Comparison of ENCODE assay signal across 23 cellular contexts in the genomic region with DNA sequence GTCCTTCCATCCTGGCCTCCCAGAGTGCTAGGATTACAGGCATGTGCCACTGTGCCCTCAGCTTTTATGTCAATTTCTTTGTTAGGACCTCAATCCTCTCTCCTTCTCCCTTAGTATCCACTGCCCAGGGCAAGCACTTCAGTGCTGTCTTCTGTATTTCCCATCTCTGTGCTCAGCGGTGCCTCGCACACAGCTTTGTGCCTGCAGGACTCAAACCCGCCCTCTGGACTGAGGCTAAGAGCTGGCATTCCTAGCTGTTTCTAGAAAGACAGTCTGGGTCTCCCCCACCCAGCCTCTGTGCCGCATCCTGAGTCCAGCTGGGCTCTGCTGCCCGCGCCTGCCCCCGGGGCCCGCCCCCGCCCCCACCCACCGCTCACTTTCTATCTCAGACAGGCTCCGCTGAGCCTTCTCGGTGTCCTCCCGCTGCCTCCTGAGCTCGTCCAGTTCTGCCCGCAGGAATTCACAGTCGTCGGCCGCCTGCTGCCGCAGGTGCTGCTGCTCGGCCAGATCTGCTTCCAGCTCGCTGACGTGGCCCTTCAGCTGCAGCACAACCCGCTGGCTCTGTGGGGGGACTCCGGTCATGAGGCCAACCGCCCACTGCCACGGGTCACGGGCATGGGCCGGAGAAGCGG.
DNase-seq lines count a peak whose midpoint lies in the region; ATAC-seq and TF ChIP-seq lines count a peak whose summit lies in the region.
"Had no signal": no experiment of that assay in that cellular context is flagged by ENCODE, and none has a peak within 500 bp of the region (broad histone marks: within the 10 kb centered on the region; RNA-seq: fewer than 3 reads in every experiment).

No MANE protein-coding gene starts in this region.

- H3K4me3 Mint-ChIP-seq in memory B cell: no peak overlapping the region
- H3K4me3 Mint-ChIP-seq: activated B cell treated with CpG ODN at 0.5 μM for 24 hours; activated naive CD8-positive, alpha-beta T cell treated with anti-CD3 and anti-CD28 coated beads, Interleukin-2, amount 10 ng/mL, durations not matched to agents 7 days and 5 days; T-helper 2 cell treated with Interferon-gamma antibody and Interleukin-4, amounts not matched to agents 5 μg/mL and 100 μg/mL, for 36 hours had no signal

- peaks cover 4% of the 10 kb centered on the region for H3K9me3 Mint-ChIP-seq in memory B cell

- no peak overlapping the region for H2AFZ ChIP-seq in PC-3 (ENCODE audit: low read length)

- no peaks in the 10 kb centered on the region for H3K36me3 ChIP-seq in PC-3 (ENCODE audit: low read depth, low read length)

- H3K27me3 ChIP-seq in PC-3 (ENCODE audit: low read length): no peaks in the 10 kb centered on the region

- peaks cover 24% of the 10 kb centered on the region for H3K36me3 Mint-ChIP-seq in memory B cell

- BruUV-seq in PC-3 (replicated peaks; lab: Mats Ljungman, UMichigan): no TSS peak

- no peak overlapping the region for H3K27ac ChIP-seq in PC-3 (ENCODE audit: low read length)
- H3K27ac ChIP-seq: coronary artery, psoas muscle, SK-N-MC, thoracic aorta had no signal

- H3K4me3 ChIP-seq in astrocyte of the spinal cord (ENCODE audit: low read depth, low read length) (no peak overlapping the region), PC-3 (ENCODE audit: low read length) (no peak overlapping the region)
- H3K4me3 ChIP-seq: coronary artery, psoas muscle, SK-N-MC, thoracic aorta had no signal

- TF ChIP-seq CTCF in astrocyte of the spinal cord (IDR thresholded peaks at IDR 0.05; ENCODE audit: low read depth, low read length) (no peak), PC-3 (conservative IDR thresholded peaks at IDR 0.05; ENCODE audit: low read depth, low read length) (no peak)

- no peaks in the 10 kb centered on the region for H3K9me3 ChIP-seq in PC-3 (ENCODE audit: low read length)
- H3K9me3 ChIP-seq: psoas muscle, thoracic aorta had no signal

- H3K27ac Mint-ChIP-seq in memory B cell: peak overlapping the region; percentile 26
- H3K27ac Mint-ChIP-seq: activated B cell treated with CpG ODN at 0.5 μM for 24 hours; activated naive CD8-positive, alpha-beta T cell treated with anti-CD3 and anti-CD28 coated beads, Interleukin-2, amount 10 ng/mL, durations not matched to agents 7 days and 5 days; T-helper 2 cell treated with Interferon-gamma antibody and Interleukin-4, amounts not matched to agents 5 μg/mL and 100 μg/mL, for 36 hours had no signal

- no peak for ATAC-seq in memory B cell (ENCODE audit: low read depth)
- ATAC-seq in PC-3: no peak
- no peak for ATAC-seq in GM21381 (IDR thresholded peaks at IDR 0.05; ENCODE audit: unreplicated experiment)
- ATAC-seq: left cardiac atrium, psoas muscle had no signal

- no peaks in the 10 kb centered on the region for H3K79me2 ChIP-seq in PC-3 (ENCODE audit: low read length)

- H3K9me2 ChIP-seq in PC-3 (replicated peaks; ENCODE audit: low read length): no peaks in the 10 kb centered on the region

- no peaks in the 10 kb centered on the region for H3K27me3 Mint-ChIP-seq in memory B cell
- H3K27me3 Mint-ChIP-seq: activated B cell treated with CpG ODN at 0.5 μM for 24 hours; activated naive CD8-positive, alpha-beta T cell treated with anti-CD3 and anti-CD28 coated beads, Interleukin-2, amount 10 ng/mL, durations not matched to agents 7 days and 5 days had no signal

- no peaks in the 10 kb centered on the region for H3K4me1 ChIP-seq in PC-3 (ENCODE audit: insufficient read depth, low read length)
- H3K4me1 ChIP-seq: psoas muscle had no signal

- intact Hi-C loops in PC-3 (cut with micrococcal nuclease): no loop called here

- H4K20me1 ChIP-seq in PC-3 (ENCODE audit: low read length): no peaks in the 10 kb centered on the region

- H3K4me1 Mint-ChIP-seq in memory B cell: no peaks in the 10 kb centered on the region
- H3K4me1 Mint-ChIP-seq: activated B cell treated with CpG ODN at 0.5 μM for 24 hours had no signal

- POLR2A ChIA-PET in PC-3 (lab: Charles Lee; ENCODE audit: unreplicated experiment): no interaction called here

- no peaks in the 10 kb centered on the region for H3F3A ChIP-seq in PC-3 (ENCODE audit: low read length, unreplicated experiment)

- CTCF ChIA-PET in PC-3 (lab: Charles Lee): no interaction called here

- in situ Hi-C loops in astrocyte of the spinal cord (cut with HindIII; ENCODE audit: low sequenced_read_pairs): no loop called here

- DNase-seq in NCI-H2227 treated with DMSO at 0.1 percent for 48 hours (lab: John Stamatoyannopoulos, UW) (peak; percentile 32), astrocyte of the spinal cord (ENCODE audit: low read depth, low spot score) (peak; percentile 39), memory B cell (ENCODE audit: low spot score in 2 of 2) (no peak), smooth muscle cell of the brain vasculature (ENCODE audit: low read depth, low spot score) (peak; percentile 47), PC-3 (no peak), medulla oblongata (ENCODE audit: extremely low spot score) (no peak)
- DNase-seq: activated B cell treated with CpG ODN at 0.5 μM for 24 hours; activated CD4-positive, alpha-beta T cell treated with anti-CD3 and anti-CD28 coated beads, Interleukin-2, amount 50 U/mL, for 4 hours; activated CD8-positive, alpha-beta memory T cell treated with anti-CD3 and anti-CD28 coated beads, Interleukin-2, amount 50 U/mL, for 48 hours; activated naive CD8-positive, alpha-beta T cell treated with anti-CD3 and anti-CD28 coated beads, Interleukin-2, amount 10 ng/mL, durations not matched to agents 7 days and 5 days; COR-L47; DMS79 treated with DMSO at 0.1 percent for 48 hours; Kasumi-1; left cardiac atrium; NCI-H1930; small intestine; stimulated activated naive CD4-positive, alpha-beta T cell had no signal

- H3K4me2 ChIP-seq in PC-3 (ENCODE audit: low read length): no peak overlapping the region

- H3K9ac ChIP-seq in PC-3 (ENCODE audit: low read length): no peak overlapping the region

Comparison
In these comparisons a context has a peak if more than half of its experiments do, and no peak if none do; other contexts are left out.
1. DNase-seq: peak in NCI-H2227 treated with DMSO at 0.1 percent for 48 hours (single experiment), astrocyte of the spinal cord (single experiment) and smooth muscle cell of the brain vasculature (single experiment); none in memory B cell (0 of 2), PC-3 (single experiment) and medulla oblongata (single experiment).